In the genomic region with DNA sequence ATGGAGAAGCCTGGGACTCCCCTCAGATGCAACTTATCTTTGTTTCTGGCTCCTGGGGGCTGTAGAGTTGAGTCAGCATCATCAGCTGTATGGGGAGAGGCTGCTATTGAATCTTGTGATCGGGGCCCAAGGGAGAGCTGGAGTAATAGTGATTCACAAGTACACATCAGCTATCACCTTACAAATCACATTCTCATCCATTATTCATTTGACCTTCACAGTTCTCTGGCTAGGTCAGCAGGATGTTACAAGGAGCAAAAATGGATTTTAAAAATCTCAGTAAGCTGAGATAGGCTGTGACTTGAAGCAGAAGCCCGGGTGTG, we compare ENCODE assay signal across 14 cellular contexts.
DNase-seq lines count a peak whose midpoint lies in the region; ATAC-seq and TF ChIP-seq lines count a peak whose summit lies in the region.
"Had no signal": no experiment of that assay in that cellular context is flagged by ENCODE, and none has a peak within 500 bp of the region (broad histone marks: within the 10 kb centered on the region; RNA-seq: fewer than 3 reads in every experiment).

No MANE protein-coding gene starts in this region.

- TF ChIP-seq CTCF in epithelial cell of esophagus (IDR thresholded peaks at IDR 0.05; ENCODE audit: insufficient read depth, low read depth, low read length, missing control alignments) (no peak), osteoblast (IDR thresholded peaks at IDR 0.05; ENCODE audit: extremely low read depth, low read depth, low read length) (no peak), upper lobe of right lung (IDR thresholded peaks at IDR 0.05) (no peak)

- no peaks in the 10 kb centered on the region for H3K36me3 ChIP-seq in osteoblast (ENCODE audit: insufficient read depth, low read length)
- no peaks in the 10 kb centered on the region for H3K36me3 ChIP-seq in upper lobe of right lung
- H3K36me3 ChIP-seq: uterus had no signal

- no peak overlapping the region for H2AFZ ChIP-seq in osteoblast (ENCODE audit: low read length)

- H3K9me3 ChIP-seq in osteoblast (ENCODE audit: low read depth, low read length) = no peaks in the 10 kb centered on the region
- no peaks in the 10 kb centered on the region for H3K9me3 ChIP-seq in upper lobe of right lung
- H3K9me3 ChIP-seq: uterus had no signal

- peaks cover 47% of the 10 kb centered on the region for H3K27me3 ChIP-seq in osteoblast (ENCODE audit: insufficient read depth, low read length)
- H3K27me3 ChIP-seq in upper lobe of right lung = no peaks in the 10 kb centered on the region
- H3K27me3 ChIP-seq: uterus had no signal

- intact Hi-C loops in upper lobe of right lung (cut with DNase I) = no loop called here

- H3K27ac ChIP-seq in osteoblast (ENCODE audit: low read depth, low read length) (no peak overlapping the region), upper lobe of right lung (no peak overlapping the region)
- H3K27ac ChIP-seq: uterus had no signal

- no peaks in the 10 kb centered on the region for H4K20me1 ChIP-seq in osteoblast (ENCODE audit: insufficient read depth, low read length)

- no peaks in the 10 kb centered on the region for H3K79me2 ChIP-seq in osteoblast (ENCODE audit: insufficient read depth, low read length)

- H3K4me1 ChIP-seq in osteoblast (ENCODE audit: insufficient read depth, low read length) (peaks cover 9% of the 10 kb centered on the region), upper lobe of right lung (no peaks in the 10 kb centered on the region)
- H3K4me1 ChIP-seq: uterus had no signal

- no peak overlapping the region for H3K4me3 ChIP-seq in epithelial cell of esophagus (ENCODE audit: low read length)
- H3K4me3 ChIP-seq in osteoblast (ENCODE audit: insufficient read depth, low read length) = no peak overlapping the region
- no peak overlapping the region for H3K4me3 ChIP-seq in upper lobe of right lung
- H3K4me3 ChIP-seq: uterus had no signal

- peak; percentile 64 for DNase-seq in GM03348 (ENCODE audit: low spot score)
- DNase-seq in NCI-H1436 treated with DMSO at 0.1 percent for 48 hours (lab: John Stamatoyannopoulos, UW) = peak; percentile 56
- peak; percentile 47 for DNase-seq in epithelial cell of esophagus (ENCODE audit: low read depth)
- peak; percentile 92 for DNase-seq in osteoblast (ENCODE audit: insufficient read length, low spot score, missing footprints)
- DNase-seq in upper lobe of right lung = no peak
- no peak for DNase-seq in epidermal melanocyte (ENCODE audit: insufficient read length, low spot score)
- DNase-seq: activated CD4-positive, alpha-beta T cell treated with anti-CD3 and anti-CD28 coated beads, Interleukin-2, amount 50 U/mL, for 1 hour; anterior cingulate cortex; CD4-positive, alpha-beta T cell; NCI-H1694 treated with DMSO at 0.1 percent for 48 hours; T-helper 9 cell; uterus had no signal

- ATAC-seq in upper lobe of right lung (no peak), GM21360 (IDR thresholded peaks at IDR 0.05; ENCODE audit: unreplicated experiment) (no peak)
- ATAC-seq: stimulated activated memory B cell treated with anti-CD40 and anti-IgM and Interleukin-4, amounts not matched to agents 10 μg/mL and 1 μg/mL and 100 μg/mL, for 72 hours had no signal

- no peak overlapping the region for H3K4me2 ChIP-seq in osteoblast (ENCODE audit: insufficient read depth, low read length)

Comparison
In these comparisons a context has a peak if more than half of its experiments do, and no peak if none do; other contexts are left out.
1. DNase-seq: peak in GM03348 (single experiment), NCI-H1436 treated with DMSO at 0.1 percent for 48 hours (single experiment), epithelial cell of esophagus (single experiment) and osteoblast (single experiment); none in upper lobe of right lung (single experiment) and epidermal melanocyte (single experiment).